In genomic region chr3:96430019-96430541, GRCh38 we compare ENCODE assay signal across 25 cellular contexts.
"Had no signal": no experiment of that assay in that cellular context is flagged by ENCODE, and none has a peak within 500 bp of the region (broad histone marks: within the 10 kb centered on the region; RNA-seq: fewer than 3 reads in every experiment).

No MANE protein-coding gene starts in this region.

- H3K4me1 ChIP-seq: adrenal gland, ascending aorta, heart left ventricle, thyroid gland, upper lobe of right lung had no signal

- ATAC-seq: activated CD4-positive, alpha-beta T cell treated with anti-CD3 and anti-CD28 coated beads for 36 hours; activated CD8-positive, alpha-beta memory T cell treated with anti-CD3 and anti-CD28 coated beads, Interleukin-2, amount 10 ng/mL, durations not matched to agents 7 days and 5 days; activated CD8-positive, alpha-beta T cell treated with anti-CD3 and anti-CD28 coated beads, Interleukin-2, amount 10 ng/mL, durations not matched to agents 7 days and 5 days; effector memory CD8-positive, alpha-beta T cell; heart left ventricle; sciatic nerve; stimulated activated memory B cell treated with anti-CD40 and anti-IgM and Interleukin-4, amounts not matched to agents 10 μg/mL and 1 μg/mL and 100 μg/mL, for 72 hours; stimulated activated naive CD8-positive, alpha-beta T cell treated with anti-CD3 and anti-CD28 coated beads, Interleukin-15, amount 100 ng/mL, for 72 hours; upper lobe of right lung had no signal

- H3K27me3 ChIP-seq: adrenal gland, ascending aorta, heart left ventricle, ovary, thyroid gland, upper lobe of right lung had no signal

- H3K36me3 ChIP-seq: adrenal gland, ascending aorta, heart left ventricle, ovary, thyroid gland, upper lobe of right lung had no signal

- H3K27ac ChIP-seq: adrenal gland, ascending aorta, heart left ventricle, ovary, skin epidermis, thyroid gland, upper lobe of right lung had no signal

- DNase-seq: activated CD4-positive, alpha-beta T cell treated with anti-CD3 and anti-CD28 coated beads for 36 hours; activated CD4-positive, CD25-positive, alpha-beta regulatory T cell; activated CD8-positive, alpha-beta memory T cell treated with anti-CD3 and anti-CD28 coated beads, Interleukin-2, amount 10 ng/mL, durations not matched to agents 7 days and 5 days; activated CD8-positive, alpha-beta T cell treated with anti-CD3 and anti-CD28 coated beads, Interleukin-2, amount 10 ng/mL, durations not matched to agents 7 days and 5 days; activated T-cell treated with anti-CD3 and anti-CD28 coated beads, Interleukin-2, amount 50 U/mL, for 48 hours; adrenal gland; cortex of kidney; effector memory CD8-positive, alpha-beta T cell; heart left ventricle; hypothalamus; immature natural killer cell; kidney; naive B cell; ovary; retina; stimulated activated CD4-positive, alpha-beta T cell treated with anti-CD3 and anti-CD28 coated beads, Interleukin-12 subunit alpha, Interleukin-12 subunit beta, amount 100 ng/mL, for 4 hours; stimulated activated CD4-positive, alpha-beta T cell treated with anti-CD3 and anti-CD28 coated beads, Interleukin-4, amount 100 ng/mL, for 4 hours; stimulated activated CD8-positive, alpha-beta memory T cell treated with anti-CD3 and anti-CD28 coated beads, Interleukin-4, amount 100 ng/mL, for 48 hours; stimulated activated naive CD8-positive, alpha-beta T cell treated with anti-CD3 and anti-CD28 coated beads, Interleukin-15, amount 100 ng/mL, for 72 hours; thyroid gland; upper lobe of right lung had no signal

- H3K4me3 ChIP-seq: adrenal gland, ascending aorta, heart left ventricle, ovary, skin epidermis, thyroid gland, upper lobe of right lung had no signal

- H3K9me3 ChIP-seq: adrenal gland, ascending aorta, heart left ventricle, ovary, thyroid gland, upper lobe of right lung had no signal
